ENCODE assay signal across 18 cellular contexts in the genomic region with DNA sequence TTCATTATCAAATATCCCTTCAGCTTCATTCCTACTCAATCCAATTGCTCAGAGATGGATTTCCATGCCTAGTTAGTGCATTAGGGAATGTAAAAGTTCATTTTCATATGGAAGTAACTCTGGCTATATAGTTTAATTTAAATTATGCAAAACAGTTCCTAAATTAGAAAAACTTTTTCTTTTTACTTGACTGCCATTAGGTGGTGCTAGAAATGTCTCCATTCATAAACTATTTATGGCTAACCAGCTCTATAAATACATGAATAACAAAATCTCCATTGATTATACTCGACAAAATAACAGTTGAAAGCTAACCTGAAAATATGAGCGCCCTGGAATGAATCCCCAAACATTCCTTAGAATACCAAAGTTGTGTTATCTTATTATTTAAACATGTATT.
DNase-seq lines count a peak whose midpoint lies in the region; TF ChIP-seq lines count a peak whose summit lies in the region.
"Had no signal": no experiment of that assay in that cellular context is flagged by ENCODE, and none has a peak within 500 bp of the region (broad histone marks: within the 10 kb centered on the region; RNA-seq: fewer than 3 reads in every experiment).

No MANE protein-coding gene starts in this region.

- H3K4me1 Mint-ChIP-seq in HFFc6 (ENCODE audit: low read depth) = peaks cover 7% of the 10 kb centered on the region; the same call in 1 of the 2 replicates
- H3K4me1 Mint-ChIP-seq: natural killer cell; stimulated activated naive B cell treated with anti-CD40 and anti-IgM and Interleukin-4, amounts not matched to agents 10 μg/mL and 1 μg/mL and 100 μg/mL, for 72 hours had no signal

- no peaks in the 10 kb centered on the region; the same call in 1 of the 2 replicates for H3K9me3 ChIP-seq in SK-N-MC (ENCODE audit: low read depth, low read length)
- H3K9me3 ChIP-seq: left lung, upper lobe of right lung had no signal

- no peak overlapping the region for H3K27ac ChIP-seq in C4-2B
- peak overlapping the region; percentile 98 for H3K27ac ChIP-seq in SK-N-MC
- H3K27ac ChIP-seq: epithelial cell of prostate, left lung, upper lobe of right lung had no signal

- H3K36me3 ChIP-seq in SK-N-MC (ENCODE audit: insufficient read depth, low read length) (no peaks in the 10 kb centered on the region), kidney epithelial cell (ENCODE audit: control insufficient read depth, insufficient read depth, low read length) (no peaks in the 10 kb centered on the region)
- H3K36me3 ChIP-seq: left lung, upper lobe of right lung had no signal

- TF ChIP-seq CTCF in C4-2B (conservative IDR thresholded peaks at IDR 0.05) (peak; percentile 50), HFFc6 (IDR thresholded peaks at IDR 0.05) (peak; percentile 70), kidney epithelial cell (IDR thresholded peaks at IDR 0.05; ENCODE audit: insufficient read depth, low read length, poor library complexity, severe bottlenecking) (peak; percentile 12)

- H3K4me3 ChIP-seq in SK-N-MC = peak overlapping the region; percentile 9; the same call in 1 of the 2 replicates
- no peak overlapping the region for H3K4me3 ChIP-seq in kidney epithelial cell (ENCODE audit: low read depth, low read length)
- H3K4me3 ChIP-seq: left lung, upper lobe of right lung had no signal

- no peaks in the 10 kb centered on the region for H3K9me3 Mint-ChIP-seq in HFFc6
- H3K9me3 Mint-ChIP-seq: stimulated activated naive B cell treated with anti-CD40 and anti-IgM and Interleukin-4, amounts not matched to agents 10 μg/mL and 1 μg/mL and 100 μg/mL, for 72 hours had no signal

- H3K4me3 Mint-ChIP-seq in HFFc6 = no peak overlapping the region
- H3K4me3 Mint-ChIP-seq: activated naive CD8-positive, alpha-beta T cell; natural killer cell; stimulated activated naive B cell treated with anti-CD40 and anti-IgM and Interleukin-4, amounts not matched to agents 10 μg/mL and 1 μg/mL and 100 μg/mL, for 72 hours had no signal

- no peaks in the 10 kb centered on the region for H3K36me3 Mint-ChIP-seq in HFFc6 (ENCODE audit: low read depth)
- H3K36me3 Mint-ChIP-seq: activated naive CD8-positive, alpha-beta T cell; natural killer cell; stimulated activated naive B cell treated with anti-CD40 and anti-IgM and Interleukin-4, amounts not matched to agents 10 μg/mL and 1 μg/mL and 100 μg/mL, for 72 hours had no signal

- no peaks in the 10 kb centered on the region for H3K27me3 ChIP-seq in kidney epithelial cell (ENCODE audit: control insufficient read depth, insufficient read depth, low read length)
- H3K27me3 ChIP-seq: left lung, upper lobe of right lung had no signal

- peak; percentile 6 for DNase-seq in HFFc6
- DNase-seq in SK-N-MC (ENCODE audit: low read depth, low spot score) = no peak
- no peak for DNase-seq in kidney epithelial cell (ENCODE audit: low read depth)
- no peak for DNase-seq in AG08395 (ENCODE audit: low spot score)
- no peak for DNase-seq in Ammon's horn (ENCODE audit: low spot score)
- no peak for DNase-seq in NCI-H2029 treated with DMSO at 0.1 percent for 48 hours (lab: John Stamatoyannopoulos, UW)
- DNase-seq: activated CD8-positive, alpha-beta memory T cell treated with anti-CD3 and anti-CD28 coated beads, Interleukin-2, amount 50 U/mL, for 4 hours; KBM-7; left lung; natural killer cell; NCI-H2107; right cardiac atrium; stimulated activated naive B cell treated with anti-CD40 and anti-IgM and Interleukin-4, amounts not matched to agents 10 μg/mL and 1 μg/mL and 100 μg/mL, for 72 hours; T-helper 1 cell; upper lobe of right lung had no signal

- no peak overlapping the region for H3K27ac Mint-ChIP-seq in HFFc6
- H3K27ac Mint-ChIP-seq: activated naive CD8-positive, alpha-beta T cell; natural killer cell; stimulated activated naive B cell treated with anti-CD40 and anti-IgM and Interleukin-4, amounts not matched to agents 10 μg/mL and 1 μg/mL and 100 μg/mL, for 72 hours had no signal

- no peaks in the 10 kb centered on the region for H3K27me3 Mint-ChIP-seq in HFFc6 (ENCODE audit: insufficient read depth)
- H3K27me3 Mint-ChIP-seq: activated naive CD8-positive, alpha-beta T cell; stimulated activated naive B cell treated with anti-CD40 and anti-IgM and Interleukin-4, amounts not matched to agents 10 μg/mL and 1 μg/mL and 100 μg/mL, for 72 hours had no signal

- H3K9ac ChIP-seq in SK-N-MC (ENCODE audit: insufficient read length) = peak overlapping the region; percentile 61

Comparison
In these comparisons a context has a peak if more than half of its experiments do, and no peak if none do; other contexts are left out.
1. CTCF ChIP-seq: peak in every context shown above with its lines; median percentile 70 in HFFc6; 50 in C4-2B; 12 in kidney epithelial cell.